Comparison of ENCODE assay signal across 13 cellular contexts in genomic region chr2:162245051-162245450, GRCh38. TPM values are rescaled to one million over a fixed set of nuclear protein-coding genes. Genes with fewer than 3 reads are reported as not detected.
DNase-seq lines count a peak whose midpoint lies in the region; FAIRE-seq and TF ChIP-seq lines count a peak whose summit lies in the region.
"Had no signal": no experiment of that assay in that cellular context is flagged by ENCODE, and none has a peak within 500 bp of the region (broad histone marks: within the 10 kb centered on the region; RNA-seq: fewer than 3 reads in every experiment).

No MANE protein-coding gene starts in this region.

- no peaks in the 10 kb centered on the region for H4K20me1 ChIP-seq in smooth muscle cell (ENCODE audit: low read depth)
- H4K20me1 ChIP-seq: BLaER1 treated with 17β-estradiol and CSF1 and Interleukin-3, amounts not matched to agents 10 nM and 100 nM had no signal

- TF ChIP-seq CTCF in brain (conservative IDR thresholded peaks at IDR 0.05) (no peak), smooth muscle cell (IDR thresholded peaks at IDR 0.05; ENCODE audit: borderline replicate concordance, insufficient read depth, poor library complexity, severe bottlenecking) (no peak), GM20000 (IDR thresholded peaks at IDR 0.05; ENCODE audit: extremely low read depth, missing control alignments) (no peak)

- no peaks in the 10 kb centered on the region for H3K36me3 Mint-ChIP-seq in brain
- H3K36me3 Mint-ChIP-seq: natural killer cell treated with Interleukin-12 subunit alpha and Interleukin-12 subunit beta and Interleukin-15 and Interleukin-18, amount 100 ng/mL, for 72 hours had no signal

- H3K36me3 ChIP-seq in smooth muscle cell (ENCODE audit: low read depth): no peaks in the 10 kb centered on the region
- H3K36me3 ChIP-seq: BLaER1 treated with 17β-estradiol and CSF1 and Interleukin-3, amounts not matched to agents 10 nM and 100 nM had no signal

- H3K9ac ChIP-seq in smooth muscle cell (ENCODE audit: low read depth): peak overlapping the region; percentile 82
- H3K9ac ChIP-seq: BLaER1 treated with 17β-estradiol and CSF1 and Interleukin-3, amounts not matched to agents 10 nM and 100 nM had no signal

- FAIRE-seq in H54 (lab: Jason Lieb, UNC): peak; percentile 74

- no peaks in the 10 kb centered on the region for H3K27me3 ChIP-seq in smooth muscle cell (ENCODE audit: low read depth)
- H3K27me3 ChIP-seq: BLaER1 treated with 17β-estradiol and CSF1 and Interleukin-3, amounts not matched to agents 10 nM and 100 nM had no signal

- H2AFZ ChIP-seq in smooth muscle cell (ENCODE audit: low read depth): no peak overlapping the region

- peaks cover 39% of the 10 kb centered on the region for H3K4me1 Mint-ChIP-seq in brain

- H3K4me3 Mint-ChIP-seq in brain: peak overlapping the region in 1 of 5 experiments; percentile 36
- H3K4me3 Mint-ChIP-seq: natural killer cell treated with Interleukin-12 subunit alpha and Interleukin-12 subunit beta and Interleukin-15 and Interleukin-18, amount 100 ng/mL, for 72 hours had no signal

- H3K9me3 Mint-ChIP-seq in brain: peaks cover 0 to 21% (median 5%) of the 10 kb centered on the region in 5 experiments
- H3K9me3 Mint-ChIP-seq: natural killer cell treated with Interleukin-12 subunit alpha and Interleukin-12 subunit beta and Interleukin-15 and Interleukin-18, amount 100 ng/mL, for 72 hours had no signal

- H3K4me1 ChIP-seq in smooth muscle cell (ENCODE audit: low read depth): peaks cover 39% of the 10 kb centered on the region
- H3K4me1 ChIP-seq: BLaER1 treated with 17β-estradiol and CSF1 and Interleukin-3, amounts not matched to agents 10 nM and 100 nM had no signal

- peak overlapping the region; percentile 99 for H3K27ac ChIP-seq in smooth muscle cell (ENCODE audit: low read depth)
- H3K27ac ChIP-seq in caudate nucleus (ENCODE audit: low read depth, low read length): no peak overlapping the region
- H3K27ac ChIP-seq: BLaER1 treated with 17β-estradiol and CSF1 and Interleukin-3, amounts not matched to agents 10 nM and 100 nM; RWPE1 had no signal

- peak overlapping the region in 3 of 5 experiments; percentile 6 to 89 (median 28) for H3K27ac Mint-ChIP-seq in brain
- H3K27ac Mint-ChIP-seq: natural killer cell treated with Interleukin-12 subunit alpha and Interleukin-12 subunit beta and Interleukin-15 and Interleukin-18, amount 100 ng/mL, for 72 hours had no signal

- peaks cover 32% of the 10 kb centered on the region for H3F3A ChIP-seq in smooth muscle cell (ENCODE audit: low read depth)

- DNase-seq in H54 (ENCODE audit: insufficient read length, low spot score) (no peak), iris pigment epithelial cell (ENCODE audit: low read depth) (peak; percentile 45), smooth muscle cell (lab: John Stamatoyannopoulos, UW; ENCODE audit: unreplicated experiment) (no peak), caudate nucleus (lab: John Stamatoyannopoulos, UW) (no peak), GM19240 (ENCODE audit: insufficient read length, low spot score) (no peak), GM20000 (ENCODE audit: low spot score) (no peak), middle frontal gyrus (ENCODE audit: extremely low spot score, low spot score) (no peak)
- DNase-seq: activated CD8-positive, alpha-beta memory T cell treated with anti-CD3 and anti-CD28 coated beads, Interleukin-2, amount 50 U/mL, for 4 hours; NCI-H510A had no signal

- H3K4me2 ChIP-seq in smooth muscle cell: peak overlapping the region; percentile 86
- H3K4me2 ChIP-seq: BLaER1 treated with 17β-estradiol and CSF1 and Interleukin-3, amounts not matched to agents 10 nM and 100 nM had no signal

- peaks cover 2% of the 10 kb centered on the region for H3K9me3 ChIP-seq in smooth muscle cell (replicated peaks; ENCODE audit: low read depth)

- no peak for TF ChIP-seq POLR2A in H54 (IDR thresholded peaks at IDR 0.05; ENCODE audit: low read depth, low read length)

- peaks cover 10% of the 10 kb centered on the region for H3K27me3 Mint-ChIP-seq in brain

- H3K79me2 ChIP-seq in smooth muscle cell (ENCODE audit: low read depth): peaks cover 17% of the 10 kb centered on the region

- no peak overlapping the region for H3K4me3 ChIP-seq in smooth muscle cell
- H3K4me3 ChIP-seq: BLaER1 treated with 17β-estradiol and CSF1 and Interleukin-3, amounts not matched to agents 10 nM and 100 nM had no signal

- WGBS in smooth muscle cell (ENCODE audit: low lambda C conversion rate): 61% methylated on average over 1 of the region's 1 CpG

RNA-seq across cellular contexts. Expression of gene FAP, which starts 1.8 kb away (rescaled TPM):
- 0.32 TPM for polyA plus RNA-seq in brain (ENCODE audit: insufficient read depth, low read depth, low replicate concordance)
- total RNA-seq in smooth muscle cell: 47.0 and 94.5 TPM in 2 replicates
- polyA plus RNA-seq in smooth muscle cell: 22.3 and 29.6 TPM in 2 replicates
- total RNA-seq: natural killer cell treated with Interleukin-12 subunit alpha and Interleukin-12 subunit beta and Interleukin-15 and Interleukin-18, amount 100 ng/mL, for 72 hours had no signal

Comparison
In these comparisons a context has a peak if more than half of its experiments do, and no peak if none do; other contexts are left out.
1. RNA of gene FAP, which starts 1.8 kb away (polyA plus RNA-seq): 22.3 to 29.6 TPM in smooth muscle cell; 0.32 TPM in brain (single experiment); every median in the first group is over 10 times any median in the second.